Comparison of ENCODE assay signal across 21 cellular contexts in the genomic region with DNA sequence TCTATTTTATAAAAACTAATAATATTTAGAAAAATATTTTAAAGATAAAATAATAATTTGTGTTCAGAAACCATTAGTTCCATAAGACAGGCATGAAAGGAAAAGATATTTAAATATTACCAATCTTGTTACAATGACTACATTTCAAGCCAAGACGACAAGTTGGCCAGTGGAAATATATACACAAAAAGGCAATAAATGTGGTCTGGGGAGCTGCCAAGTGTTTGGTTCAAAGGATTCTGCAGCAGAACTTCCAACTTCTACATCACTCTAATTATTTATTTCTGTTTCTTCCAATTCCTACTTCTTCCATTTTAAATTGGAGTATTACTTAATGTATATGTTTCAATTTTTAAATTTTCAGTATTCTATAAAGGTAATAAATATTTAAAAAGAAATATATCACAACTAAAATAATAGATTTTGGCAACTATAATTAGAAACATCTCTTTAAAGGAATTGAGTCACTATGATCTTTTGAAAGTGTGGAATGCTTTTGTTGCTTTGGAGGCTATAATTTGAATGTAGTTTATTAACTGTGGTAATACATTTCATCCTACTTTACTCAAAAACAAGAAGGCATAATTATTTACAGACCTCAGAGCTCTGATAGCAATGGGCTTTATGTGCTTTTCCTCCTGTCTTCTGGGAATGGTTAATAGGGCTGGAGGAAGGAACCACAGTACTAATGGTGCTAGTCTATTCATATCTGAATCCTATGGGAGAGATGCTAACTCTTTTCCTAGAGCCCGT.
DNase-seq lines count a peak whose midpoint lies in the region; ATAC-seq, FAIRE-seq and TF ChIP-seq lines count a peak whose summit lies in the region.
"Had no signal": no experiment of that assay in that cellular context is flagged by ENCODE, and none has a peak within 500 bp of the region (broad histone marks: within the 10 kb centered on the region; RNA-seq: fewer than 3 reads in every experiment).

No MANE protein-coding gene starts in this region.

- H3K18ac ChIP-seq in IMR-90 (ENCODE audit: low read depth, low read length) (no peak overlapping the region), trophoblast cell (ENCODE audit: low read length) (no peak overlapping the region)

- no peak overlapping the region for H3K4ac ChIP-seq in IMR-90 (ENCODE audit: low read depth, low read length)
- H3K4ac ChIP-seq in trophoblast cell (ENCODE audit: low read depth, low read length) = no peak overlapping the region

- POLR2A ChIA-PET in IMR-90 (lab: Charles Lee; ENCODE audit: unreplicated experiment) = interaction anchor here (0.6 kb wide), 1 partner anchor 15 kb away, joined by 3 read pairs; no protein-coding TSS in a partner anchor

- H4K91ac ChIP-seq in IMR-90 (ENCODE audit: insufficient read depth, low read depth, low read length) = no peak overlapping the region
- no peak overlapping the region for H4K91ac ChIP-seq in trophoblast cell (ENCODE audit: low read depth, low read length)

- H3K79me2 ChIP-seq in trophoblast cell (ENCODE audit: control insufficient read depth, insufficient read depth, low read length, poor library complexity) = no peaks in the 10 kb centered on the region

- H2BK12ac ChIP-seq in trophoblast cell (ENCODE audit: low read length) = no peak overlapping the region

- no peak for ATAC-seq in IMR-90 (ENCODE audit: low read depth)
- ATAC-seq: GM12878, psoas muscle had no signal

- H3K4me2 ChIP-seq in IMR-90 (ENCODE audit: low read depth, low read length) (no peak overlapping the region), trophoblast cell (ENCODE audit: low read length) (no peak overlapping the region)

- H4K8ac ChIP-seq in IMR-90 (ENCODE audit: low read depth in 2 of 2, low read length in 2 of 2) = no peak overlapping the region
- no peak overlapping the region for H4K8ac ChIP-seq in trophoblast cell (ENCODE audit: low read depth, low read length)

- H2AFZ ChIP-seq in IMR-90 (replicated peaks; ENCODE audit: low read length, poor library complexity) = no peak overlapping the region
- no peak overlapping the region for H2AFZ ChIP-seq in trophoblast cell (ENCODE audit: insufficient read depth, low read length, poor library complexity)

- H3K9me3 Mint-ChIP-seq in progenitor cell of endocrine pancreas (ENCODE audit: low read depth) = no peaks in the 10 kb centered on the region
- H3K9me3 Mint-ChIP-seq in endothelial cell (ENCODE audit: unreplicated experiment) = no peaks in the 10 kb centered on the region
- H3K9me3 Mint-ChIP-seq: activated naive CD8-positive, alpha-beta T cell treated with anti-CD3 and anti-CD28 coated beads, Interleukin-2, amount 10 ng/mL, durations not matched to agents 7 days and 5 days had no signal

- peaks cover 3% of the 10 kb centered on the region; the same call in 1 of the 2 replicates for H3K4me1 ChIP-seq in IMR-90 (ENCODE audit: control insufficient read depth, insufficient read depth, low read length)
- H3K4me1 ChIP-seq in kidney (ENCODE audit: control insufficient read depth in 1 of 2, insufficient read depth in 1 of 2, low read depth in 1 of 2, low read length in 2 of 2) = no peaks in the 10 kb centered on the region
- H3K4me1 ChIP-seq in trophoblast cell (ENCODE audit: control insufficient read depth in 1 of 2, insufficient read depth in 2 of 2, low read length in 2 of 2) = no peaks in the 10 kb centered on the region
- H3K4me1 ChIP-seq: psoas muscle, SJSA1 had no signal

- peak; percentile 3 for FAIRE-seq in kidney (lab: Jason Lieb, UNC)
- FAIRE-seq: GM12878 had no signal

- no peak overlapping the region for H2AK9ac ChIP-seq in IMR-90 (replicated peaks; ENCODE audit: low read depth, low read length, poor library complexity)

- peaks cover 6% of the 10 kb centered on the region for H3K4me1 Mint-ChIP-seq in progenitor cell of endocrine pancreas (ENCODE audit: low read depth)
- H3K4me1 Mint-ChIP-seq in endothelial cell (ENCODE audit: unreplicated experiment) = peaks cover 17% of the 10 kb centered on the region

- H3K23ac ChIP-seq in IMR-90 (ENCODE audit: low read depth, low read length) (no peak overlapping the region), trophoblast cell (ENCODE audit: low read length) (no peak overlapping the region)

- no peak for TF ChIP-seq POLR2A in IMR-90 (IDR thresholded peaks at IDR 0.05; ENCODE audit: low read depth, low read length)

- H3K9ac ChIP-seq in IMR-90 (ENCODE audit: low read depth, low read length) = no peak overlapping the region
- H3K9ac ChIP-seq in kidney (ENCODE audit: low read length in 2 of 2) = no peak overlapping the region
- H3K9ac ChIP-seq in trophoblast cell (ENCODE audit: low read length) = no peak overlapping the region

- H3K79me1 ChIP-seq in IMR-90 (ENCODE audit: low read depth in 1 of 2, low read length in 2 of 2) = no peaks in the 10 kb centered on the region
- no peaks in the 10 kb centered on the region for H3K79me1 ChIP-seq in trophoblast cell (ENCODE audit: low read length)

- H2BK5ac ChIP-seq in IMR-90 (ENCODE audit: low read depth, low read length, poor library complexity, severe bottlenecking) (no peak overlapping the region), trophoblast cell (ENCODE audit: low read depth, low read length, poor library complexity) (no peak overlapping the region)

- H4K12ac ChIP-seq in trophoblast cell (ENCODE audit: low read depth, low read length) = no peak overlapping the region

- no peak for TF ChIP-seq CTCF in AG09319 (IDR thresholded peaks at IDR 0.05; ENCODE audit: low read depth, low read length)
- TF ChIP-seq CTCF in IMR-90 (conservative IDR thresholded peaks at IDR 0.05; ENCODE audit: low read depth, low read length) = no peak
- TF ChIP-seq CTCF in astrocyte of the cerebellum (IDR thresholded peaks at IDR 0.05; ENCODE audit: low read depth, low read length, missing control alignments) = no peak
- no peak for TF ChIP-seq CTCF in kidney (IDR thresholded peaks at IDR 0.05; ENCODE audit: borderline replicate concordance, extremely low read depth, insufficient read depth)
- TF ChIP-seq CTCF in progenitor cell of endocrine pancreas (IDR thresholded peaks at IDR 0.05; ENCODE audit: unreplicated experiment) = no peak
- TF ChIP-seq CTCF in endothelial cell (IDR thresholded peaks at IDR 0.05; ENCODE audit: unreplicated experiment) = no peak

- no peak overlapping the region for H2BK15ac ChIP-seq in IMR-90 (ENCODE audit: low read depth, low read length)

- dilution Hi-C loops in IMR-90 (cut with HindIII; ENCODE audit: low sequenced_read_pairs, unreplicated experiment) = no loop called here

- H3K56ac ChIP-seq in IMR-90 (ENCODE audit: extremely low read depth, insufficient read depth, low read length) = no peak overlapping the region

- H4K20me1 ChIP-seq in IMR-90 (ENCODE audit: insufficient read depth, low read length) = no peaks in the 10 kb centered on the region

- H3K4me3 ChIP-seq in IMR-90 (ENCODE audit: insufficient read depth, low read depth, low read length) (no peak overlapping the region), astrocyte of the cerebellum (ENCODE audit: low read depth, low read length) (no peak overlapping the region), kidney (ENCODE audit: low read length in 2 of 2) (no peak overlapping the region), trophoblast cell (ENCODE audit: low read depth, low read length) (no peak overlapping the region)
- H3K4me3 ChIP-seq: GM12878, psoas muscle, SJSA1, transverse colon had no signal

- H2BK120ac ChIP-seq in IMR-90 (ENCODE audit: low read depth, low read length) (no peak overlapping the region), trophoblast cell (ENCODE audit: insufficient read depth, low read length, poor library complexity) (no peak overlapping the region)

- H3K36me3 Mint-ChIP-seq in progenitor cell of endocrine pancreas (ENCODE audit: insufficient read depth) (no peaks in the 10 kb centered on the region), endothelial cell (ENCODE audit: low read depth, unreplicated experiment) (peaks cover 5% of the 10 kb centered on the region)

- H3K36me3 ChIP-seq in IMR-90 (ENCODE audit: control insufficient read depth, insufficient read depth, low read length) (peaks cover 3% of the 10 kb centered on the region; the same call in 1 of the 2 replicates), kidney (ENCODE audit: control insufficient read depth in 1 of 2, insufficient read depth in 2 of 2, low read length in 2 of 2) (peaks cover 4 to 9% of the 10 kb centered on the region in 2 donors), trophoblast cell (ENCODE audit: control insufficient read depth in 1 of 2, insufficient read depth in 2 of 2, low read length in 2 of 2) (peaks cover 2 to 6% of the 10 kb centered on the region in 2 experiments)
- H3K36me3 ChIP-seq: SJSA1 had no signal

- H3K27me3 ChIP-seq in IMR-90 (ENCODE audit: control insufficient read depth, insufficient read depth, low read length) = no peaks in the 10 kb centered on the region
- no peaks in the 10 kb centered on the region for H3K27me3 ChIP-seq in trophoblast cell (ENCODE audit: insufficient read depth, low read length)
- H3K27me3 ChIP-seq: BE2C, SJSA1, transverse colon had no signal

- TF ChIP-seq RAD21 in IMR-90 (IDR thresholded peaks at IDR 0.05; ENCODE audit: low read length) = no peak

- no TSS peak for BruUV-seq in IMR-90 (replicated peaks; lab: Mats Ljungman, UMichigan)

- H2AK5ac ChIP-seq in IMR-90 (ENCODE audit: low read depth, low read length) (no peak overlapping the region), trophoblast cell (ENCODE audit: low read length) (no peak overlapping the region)

- H3K27ac Mint-ChIP-seq in progenitor cell of endocrine pancreas = no peak overlapping the region
- H3K27ac Mint-ChIP-seq in endothelial cell (ENCODE audit: unreplicated experiment) = no peak overlapping the region
- H3K27ac Mint-ChIP-seq: activated naive CD8-positive, alpha-beta T cell treated with anti-CD3 and anti-CD28 coated beads, Interleukin-2, amount 10 ng/mL, durations not matched to agents 7 days and 5 days had no signal

- H4K5ac ChIP-seq in IMR-90 (ENCODE audit: low read depth, low read length) = no peak overlapping the region

- H3K4me3 Mint-ChIP-seq in progenitor cell of endocrine pancreas (ENCODE audit: low read depth) = no peak overlapping the region
- H3K4me3 Mint-ChIP-seq in endothelial cell (ENCODE audit: unreplicated experiment) = no peak overlapping the region
- H3K4me3 Mint-ChIP-seq: activated naive CD8-positive, alpha-beta T cell treated with anti-CD3 and anti-CD28 coated beads, Interleukin-2, amount 10 ng/mL, durations not matched to agents 7 days and 5 days had no signal

- H3K14ac ChIP-seq in IMR-90 (replicated peaks; ENCODE audit: low read depth, low read length) (no peak overlapping the region), trophoblast cell (ENCODE audit: low read length) (no peak overlapping the region)

- no peak overlapping the region for H2BK20ac ChIP-seq in IMR-90 (ENCODE audit: low read depth, low read length)

- H3K9me3 ChIP-seq in IMR-90 (ENCODE audit: control insufficient read depth, insufficient read depth, low read length) (no peaks in the 10 kb centered on the region), kidney (ENCODE audit: control insufficient read depth in 1 of 2, low read length in 2 of 2) (no peaks in the 10 kb centered on the region), trophoblast cell (ENCODE audit: insufficient read depth, low read depth, low read length) (no peaks in the 10 kb centered on the region)
- H3K9me3 ChIP-seq: BE2C, psoas muscle, SJSA1, transverse colon had no signal

- DNase-seq in AG09319 (ENCODE audit: extremely low read depth, low read depth) (peak; percentile 54), IMR-90 (peak; percentile 66), astrocyte of the cerebellum (ENCODE audit: low read depth) (peak; percentile 90), kidney (no peak), NOMO-1 (lab: John Stamatoyannopoulos, UW; ENCODE audit: unreplicated experiment in 2 of 2) (no peak), progenitor cell of endocrine pancreas (ENCODE audit: low spot score, unreplicated experiment) (no peak), endothelial cell (ENCODE audit: low spot score) (no peak), trophoblast cell (no peak)
- DNase-seq: activated CD8-positive, alpha-beta memory T cell treated with anti-CD3 and anti-CD28 coated beads, Interleukin-2, amount 50 U/mL, for 4 hours; activated naive CD8-positive, alpha-beta T cell treated with anti-CD3 and anti-CD28 coated beads, Interleukin-2, amount 10 ng/mL, durations not matched to agents 7 days and 5 days; BE2C; DMS79 treated with DMSO at 0.1 percent for 48 hours; glutamatergic neuron; Karpas-422; kidney glomerular epithelial cell; NCI-H2081; psoas muscle; stimulated activated CD4-positive, alpha-beta T cell treated with anti-CD3 and anti-CD28 coated beads, Interleukin-2, amount 100 ng/mL, for 24 hours; transverse colon had no signal

- intact Hi-C loops in IMR-90 (cut with micrococcal nuclease) (loop anchor here (2.0 kb wide), 1 partner anchor 17 kb away; no protein-coding TSS in a partner anchor), kidney (cut with DNase I) (no loop called here)

- CTCF ChIA-PET in IMR-90 (lab: Yijun Ruan, JAX) = interaction anchor here (0.6 kb wide), 1 partner anchor 1093 kb away, joined by 3 read pairs; no protein-coding TSS in a partner anchor

- H3K27ac ChIP-seq in IMR-90 (ENCODE audit: insufficient read depth, low read length) (no peak overlapping the region), kidney (ENCODE audit: low read depth in 2 of 2, low read length in 2 of 2) (no peak overlapping the region), trophoblast cell (ENCODE audit: low read depth, low read length) (no peak overlapping the region)
- H3K27ac ChIP-seq: psoas muscle, SJSA1, transverse colon had no signal

- H3K27me3 Mint-ChIP-seq in progenitor cell of endocrine pancreas (no peaks in the 10 kb centered on the region), endothelial cell (ENCODE audit: unreplicated experiment) (no peaks in the 10 kb centered on the region)
- H3K27me3 Mint-ChIP-seq: activated naive CD8-positive, alpha-beta T cell treated with anti-CD3 and anti-CD28 coated beads, Interleukin-2, amount 10 ng/mL, durations not matched to agents 7 days and 5 days had no signal

- H3K9me1 ChIP-seq in IMR-90 (ENCODE audit: insufficient read depth, low read length) = no peaks in the 10 kb centered on the region

- in situ Hi-C loops in IMR-90 (cut with MboI; ENCODE audit: low sequenced_read_pairs) = no loop called here
- in situ Hi-C loops in astrocyte of the cerebellum (cut with HindIII; ENCODE audit: low sequenced_read_pairs) = no loop called here

- WGBS in IMR-90 (ENCODE audit: extremely low coverage in 2 of 2, insufficient read length in 1 of 2), 2 experiments = no CpG with 5 or more reads among the region's 2 CpGs
- WGBS in trophoblast cell (ENCODE audit: extremely low coverage, insufficient coverage, insufficient read length) = no CpG with 5 or more reads among the region's 2 CpGs

Comparison
In these comparisons a context has a peak if more than half of its experiments do, and no peak if none do; other contexts are left out.
1. DNase-seq: peak in AG09319 (single experiment), IMR-90 (single experiment) and astrocyte of the cerebellum (single experiment); none in kidney (single experiment), NOMO-1 (0 of 2), progenitor cell of endocrine pancreas (single experiment), endothelial cell (single experiment) and trophoblast cell (0 of 2).